1 cellular context compared by ENCODE assay signal in the genomic region with DNA sequence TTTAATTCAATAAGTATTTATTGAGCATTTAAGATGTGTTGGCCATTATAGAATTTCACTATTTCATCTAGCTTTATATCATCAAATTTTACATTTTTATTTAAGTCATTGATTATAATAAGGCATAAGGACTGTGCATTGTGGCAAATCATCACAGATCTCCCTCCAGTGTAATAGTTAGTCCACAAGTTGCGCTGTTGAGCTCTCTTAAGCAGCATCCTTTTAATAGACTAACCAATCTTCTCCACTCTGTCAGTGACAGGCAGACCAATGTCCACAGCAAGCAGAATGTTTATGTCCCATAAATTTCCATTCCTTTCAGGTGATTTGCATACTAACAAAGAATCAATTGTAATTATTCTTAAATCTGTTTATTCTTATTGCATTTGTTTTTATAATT.
TF ChIP-seq lines count a peak whose summit lies in the region.

No MANE protein-coding gene starts in this region.

TF ChIP-seq in GM12878, 131 proteins besides CTCF, POLR2A, EP300 and RAD21 (continued from another document):
- TF ChIP-seq ZBTB40 (IDR thresholded peaks at IDR 0.05; ENCODE audit: borderline replicate concordance) (no peak), CHD4 (IDR thresholded peaks at IDR 0.05) (no peak), SIX5 (IDR thresholded peaks at IDR 0.05; ENCODE audit: low read depth, low read length, severe bottlenecking) (no peak), SUPT20H (IDR thresholded peaks at IDR 0.05; ENCODE audit: borderline replicate concordance, control insufficient read depth, low read depth, low read length) (no peak), PAX8 (IDR thresholded peaks at IDR 0.05) (no peak), KAT2A (conservative IDR thresholded peaks at IDR 0.05; ENCODE audit: control insufficient read depth, low read depth, low read length) (no peak)
- TF ChIP-seq, protein P1, sequence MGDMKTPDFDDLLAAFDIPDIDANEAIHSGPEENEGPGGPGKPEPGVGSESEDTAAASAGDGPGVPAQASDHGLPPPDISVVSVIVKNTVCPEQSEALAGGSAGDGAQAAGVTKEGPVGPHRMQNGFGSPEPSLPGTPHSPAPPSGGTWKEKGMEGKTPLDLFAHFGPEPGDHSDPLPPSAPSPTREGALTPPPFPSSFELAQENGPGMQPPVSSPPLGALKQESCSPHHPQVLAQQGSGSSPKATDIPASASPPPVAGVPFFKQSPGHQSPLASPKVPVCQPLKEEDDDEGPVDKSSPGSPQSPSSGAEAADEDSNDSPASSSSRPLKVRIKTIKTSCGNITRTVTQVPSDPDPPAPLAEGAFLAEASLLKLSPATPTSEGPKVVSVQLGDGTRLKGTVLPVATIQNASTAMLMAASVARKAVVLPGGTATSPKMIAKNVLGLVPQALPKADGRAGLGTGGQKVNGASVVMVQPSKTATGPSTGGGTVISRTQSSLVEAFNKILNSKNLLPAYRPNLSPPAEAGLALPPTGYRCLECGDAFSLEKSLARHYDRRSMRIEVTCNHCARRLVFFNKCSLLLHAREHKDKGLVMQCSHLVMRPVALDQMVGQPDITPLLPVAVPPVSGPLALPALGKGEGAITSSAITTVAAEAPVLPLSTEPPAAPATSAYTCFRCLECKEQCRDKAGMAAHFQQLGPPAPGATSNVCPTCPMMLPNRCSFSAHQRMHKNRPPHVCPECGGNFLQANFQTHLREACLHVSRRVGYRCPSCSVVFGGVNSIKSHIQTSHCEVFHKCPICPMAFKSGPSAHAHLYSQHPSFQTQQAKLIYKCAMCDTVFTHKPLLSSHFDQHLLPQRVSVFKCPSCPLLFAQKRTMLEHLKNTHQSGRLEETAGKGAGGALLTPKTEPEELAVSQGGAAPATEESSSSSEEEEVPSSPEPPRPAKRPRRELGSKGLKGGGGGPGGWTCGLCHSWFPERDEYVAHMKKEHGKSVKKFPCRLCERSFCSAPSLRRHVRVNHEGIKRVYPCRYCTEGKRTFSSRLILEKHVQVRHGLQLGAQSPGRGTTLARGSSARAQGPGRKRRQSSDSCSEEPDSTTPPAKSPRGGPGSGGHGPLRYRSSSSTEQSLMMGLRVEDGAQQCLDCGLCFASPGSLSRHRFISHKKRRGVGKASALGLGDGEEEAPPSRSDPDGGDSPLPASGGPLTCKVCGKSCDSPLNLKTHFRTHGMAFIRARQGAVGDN (IDR thresholded peaks at IDR 0.05), result no peak
- TF ChIP-seq, protein P2, sequence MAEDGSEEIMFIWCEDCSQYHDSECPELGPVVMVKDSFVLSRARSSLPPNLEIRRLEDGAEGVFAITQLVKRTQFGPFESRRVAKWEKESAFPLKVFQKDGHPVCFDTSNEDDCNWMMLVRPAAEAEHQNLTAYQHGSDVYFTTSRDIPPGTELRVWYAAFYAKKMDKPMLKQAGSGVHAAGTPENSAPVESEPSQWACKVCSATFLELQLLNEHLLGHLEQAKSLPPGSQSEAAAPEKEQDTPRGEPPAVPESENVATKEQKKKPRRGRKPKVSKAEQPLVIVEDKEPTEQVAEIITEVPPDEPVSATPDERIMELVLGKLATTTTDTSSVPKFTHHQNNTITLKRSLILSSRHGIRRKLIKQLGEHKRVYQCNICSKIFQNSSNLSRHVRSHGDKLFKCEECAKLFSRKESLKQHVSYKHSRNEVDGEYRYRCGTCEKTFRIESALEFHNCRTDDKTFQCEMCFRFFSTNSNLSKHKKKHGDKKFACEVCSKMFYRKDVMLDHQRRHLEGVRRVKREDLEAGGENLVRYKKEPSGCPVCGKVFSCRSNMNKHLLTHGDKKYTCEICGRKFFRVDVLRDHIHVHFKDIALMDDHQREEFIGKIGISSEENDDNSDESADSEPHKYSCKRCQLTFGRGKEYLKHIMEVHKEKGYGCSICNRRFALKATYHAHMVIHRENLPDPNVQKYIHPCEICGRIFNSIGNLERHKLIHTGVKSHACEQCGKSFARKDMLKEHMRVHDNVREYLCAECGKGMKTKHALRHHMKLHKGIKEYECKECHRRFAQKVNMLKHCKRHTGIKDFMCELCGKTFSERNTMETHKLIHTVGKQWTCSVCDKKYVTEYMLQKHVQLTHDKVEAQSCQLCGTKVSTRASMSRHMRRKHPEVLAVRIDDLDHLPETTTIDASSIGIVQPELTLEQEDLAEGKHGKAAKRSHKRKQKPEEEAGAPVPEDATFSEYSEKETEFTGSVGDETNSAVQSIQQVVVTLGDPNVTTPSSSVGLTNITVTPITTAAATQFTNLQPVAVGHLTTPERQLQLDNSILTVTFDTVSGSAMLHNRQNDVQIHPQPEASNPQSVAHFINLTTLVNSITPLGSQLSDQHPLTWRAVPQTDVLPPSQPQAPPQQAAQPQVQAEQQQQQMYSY (CRISPR knock-in tag; IDR thresholded peaks at IDR 0.05), result no peak
- TF ChIP-seq, protein P3, sequence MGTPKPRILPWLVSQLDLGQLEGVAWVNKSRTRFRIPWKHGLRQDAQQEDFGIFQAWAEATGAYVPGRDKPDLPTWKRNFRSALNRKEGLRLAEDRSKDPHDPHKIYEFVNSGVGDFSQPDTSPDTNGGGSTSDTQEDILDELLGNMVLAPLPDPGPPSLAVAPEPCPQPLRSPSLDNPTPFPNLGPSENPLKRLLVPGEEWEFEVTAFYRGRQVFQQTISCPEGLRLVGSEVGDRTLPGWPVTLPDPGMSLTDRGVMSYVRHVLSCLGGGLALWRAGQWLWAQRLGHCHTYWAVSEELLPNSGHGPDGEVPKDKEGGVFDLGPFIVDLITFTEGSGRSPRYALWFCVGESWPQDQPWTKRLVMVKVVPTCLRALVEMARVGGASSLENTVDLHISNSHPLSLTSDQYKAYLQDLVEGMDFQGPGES (IDR thresholded peaks at IDR 0.05), result no peak
